In the genomic region with DNA sequence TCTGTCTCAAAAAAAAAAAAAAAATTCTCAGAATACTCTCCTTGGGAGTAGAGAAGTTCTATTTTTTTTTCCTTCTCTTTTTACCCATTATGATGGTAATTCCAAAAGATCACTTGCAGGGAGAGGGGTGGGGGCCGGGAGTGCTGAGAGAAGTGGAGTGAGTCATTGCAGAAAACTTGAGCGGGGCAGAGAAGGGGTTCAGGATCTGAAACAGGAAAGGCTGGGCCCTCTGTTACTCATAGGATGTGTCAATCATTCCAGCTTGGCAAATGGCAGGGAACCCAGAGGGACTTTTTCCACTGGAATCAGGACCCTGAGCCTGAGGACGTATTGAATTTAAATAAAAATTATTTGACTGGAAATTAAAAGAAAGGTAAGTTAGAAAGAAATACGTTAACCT, we compare ENCODE assay signal across 9 cellular contexts.
A peak's percentile ranks its signal among the peaks of the same experiment; 100 is the strongest.
DNase-seq lines count a peak whose midpoint lies in the region; ATAC-seq lines count a peak whose summit lies in the region.
"Had no signal": no experiment of that assay in that cellular context is flagged by ENCODE, and none has a peak within 500 bp of the region (broad histone marks: within the 10 kb centered on the region; RNA-seq: fewer than 3 reads in every experiment).

No MANE protein-coding gene starts in this region.

- no peak overlapping the region for H3K27ac ChIP-seq in aorta (ENCODE audit: low read depth in 1 of 2, low read length in 2 of 2)

- 10 to 22% methylated on average over 4 of the region's 4 CpGs for WGBS in aorta, 2 donors

- intact Hi-C loops in left cardiac atrium (cut with DNase I) (no loop called here), cardiac septum (cut with DNase I) (no loop called here), aorta (cut with DNase I) (loop anchor here in 1 of 2 donors (5.0 kb wide), 1 partner anchor 40 kb away; no protein-coding TSS in a partner anchor)

- H3K9me3 ChIP-seq in aorta (ENCODE audit: control insufficient read depth, low read length) = no peaks in the 10 kb centered on the region

- peak in 1 of 2 donors; percentile 92 for ATAC-seq in left cardiac atrium
- peak; percentile 65 for ATAC-seq in aorta (ENCODE audit: low FRiP score)

- H3K36me3 ChIP-seq in aorta (ENCODE audit: control insufficient read depth in 1 of 2, insufficient read depth in 2 of 2, low read length in 1 of 2) = no peaks in the 10 kb centered on the region

- peaks cover 3 to 9% of the 10 kb centered on the region in 2 donors for H3K4me1 ChIP-seq in aorta (ENCODE audit: control insufficient read depth in 1 of 2, insufficient read depth in 2 of 2, low read length in 2 of 2)

- no peak overlapping the region for H3K4me3 ChIP-seq in aorta (ENCODE audit: low read length in 2 of 2)

- H3K27me3 ChIP-seq in aorta (ENCODE audit: control insufficient read depth in 1 of 2, insufficient read depth in 2 of 2, low read length in 1 of 2) = no peaks in the 10 kb centered on the region

- peak; percentile 80 for DNase-seq in left cardiac atrium
- no peak for DNase-seq in cardiac septum (ENCODE audit: low spot score)
- peak; percentile 74 for DNase-seq in amniotic epithelial cell (ENCODE audit: low read depth)
- peak; percentile 65 for DNase-seq in iPS-NIHi11 (ENCODE audit: low spot score)
- peak; percentile 82 for DNase-seq in aorta
- no peak for DNase-seq in NCI-H2107 (lab: John Stamatoyannopoulos, UW)
- no peak for DNase-seq in NCI-H1417 (lab: John Stamatoyannopoulos, UW)
- no peak for DNase-seq in NCI-H146 treated with DMSO at 0.1 percent for 48 hours (lab: John Stamatoyannopoulos, UW; ENCODE audit: unreplicated experiment)
- DNase-seq: AML-193 had no signal

Comparison
In these comparisons a context has a peak if more than half of its experiments do, and no peak if none do; other contexts are left out.
1. DNase-seq: peak in left cardiac atrium (single experiment), amniotic epithelial cell (single experiment), iPS-NIHi11 (single experiment) and aorta (2 of 2); none in cardiac septum (single experiment), NCI-H2107 (single experiment), NCI-H1417 (0 of 3) and NCI-H146 treated with DMSO at 0.1 percent for 48 hours (single experiment).